Comparison of ENCODE assay signal across 16 cellular contexts in the genomic region with DNA sequence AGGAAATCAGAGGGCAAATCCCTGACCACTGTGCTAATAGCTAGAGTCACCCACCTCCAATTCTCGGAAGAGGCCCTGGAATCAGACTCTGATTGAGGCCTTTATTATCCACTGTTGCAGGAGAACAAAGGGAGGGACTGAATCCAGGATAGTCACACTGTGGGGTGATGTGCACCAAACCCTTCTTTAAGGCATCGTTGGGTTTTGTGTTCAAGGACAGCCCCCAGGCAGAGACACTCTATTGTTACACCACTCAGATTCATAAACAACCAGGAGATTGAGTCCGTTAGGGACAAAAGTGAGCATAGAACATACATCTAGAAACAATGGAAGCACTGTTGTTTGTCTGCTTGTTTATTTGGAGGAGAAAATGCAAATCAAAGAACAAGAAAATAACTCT.
DNase-seq lines count a peak whose midpoint lies in the region; ATAC-seq and TF ChIP-seq lines count a peak whose summit lies in the region.
"Had no signal": no experiment of that assay in that cellular context is flagged by ENCODE, and none has a peak within 500 bp of the region (broad histone marks: within the 10 kb centered on the region; RNA-seq: fewer than 3 reads in every experiment).

No MANE protein-coding gene starts in this region.

- no peak for ATAC-seq in HG02970 (IDR thresholded peaks at IDR 0.05; ENCODE audit: low FRiP score, unreplicated experiment)
- ATAC-seq in GM21360 (IDR thresholded peaks at IDR 0.05; ENCODE audit: unreplicated experiment): no peak
- no peak for ATAC-seq in HG02981 (IDR thresholded peaks at IDR 0.05; ENCODE audit: unreplicated experiment)

- intact Hi-C loops in head of caudate nucleus (cut with DNase I): loop anchor here (10.0 kb wide), 1 partner anchor 54 kb away; no protein-coding TSS in a partner anchor

- no peaks in the 10 kb centered on the region for H3K36me3 Mint-ChIP-seq in neural progenitor cell
- no peaks in the 10 kb centered on the region for H3K36me3 Mint-ChIP-seq in activated CD4-positive, alpha-beta T cell treated with anti-CD3 and anti-CD28 coated beads, Interleukin-2, amount 10 ng/mL, durations not matched to agents 7 days and 5 days (ENCODE audit: low read depth)

- H3K9me3 ChIP-seq in neural progenitor cell (ENCODE audit: low read depth): no peaks in the 10 kb centered on the region
- H3K9me3 ChIP-seq: Peyer's patch, SJSA1 had no signal

- no peaks in the 10 kb centered on the region for H3K27me3 ChIP-seq in neural progenitor cell
- H3K27me3 ChIP-seq: Peyer's patch, SJSA1 had no signal

- no peaks in the 10 kb centered on the region for H4K20me1 ChIP-seq in neural progenitor cell (ENCODE audit: low read depth)

- DNase-seq in anterior cingulate cortex (lab: John Stamatoyannopoulos, UW) (peak in 31 of 58 donors; percentile 2 to 85 (median 40)), head of caudate nucleus (peak in 38 of 42 donors; percentile 13 to 88 (median 63)), neural progenitor cell (ENCODE audit: low spot score) (no peak)
- DNase-seq in activated CD4-positive, alpha-beta T cell treated with anti-CD3 and anti-CD28 coated beads, Interleukin-2, amount 10 ng/mL, durations not matched to agents 7 days and 5 days: no peak
- DNase-seq: ACHN, DND-41, HCEC 1CT, MM.1S, NCI-H1092 treated with DMSO at 0.1 percent for 48 hours, NCI-H2081, Peyer's patch had no signal

- peaks cover 7% of the 10 kb centered on the region for H3K4me1 ChIP-seq in neural progenitor cell
- H3K4me1 ChIP-seq: Peyer's patch, SJSA1 had no signal

- no peaks in the 10 kb centered on the region for H3K79me2 ChIP-seq in neural progenitor cell (ENCODE audit: low read depth)

- H3K4me1 Mint-ChIP-seq in neural progenitor cell: peaks cover 6% of the 10 kb centered on the region
- no peaks in the 10 kb centered on the region for H3K4me1 Mint-ChIP-seq in activated CD4-positive, alpha-beta T cell treated with anti-CD3 and anti-CD28 coated beads, Interleukin-2, amount 10 ng/mL, durations not matched to agents 7 days and 5 days

- no peak overlapping the region for H3K4me2 ChIP-seq in neural progenitor cell

- no peak for TF ChIP-seq CTCF in neural progenitor cell (IDR thresholded peaks at IDR 0.05)

- H2AFZ ChIP-seq in neural progenitor cell (replicated peaks): peak overlapping the region; percentile 7

- H3K27me3 Mint-ChIP-seq in neural progenitor cell (ENCODE audit: insufficient read depth, low read depth): peaks cover 8% of the 10 kb centered on the region
- no peaks in the 10 kb centered on the region for H3K27me3 Mint-ChIP-seq in activated CD4-positive, alpha-beta T cell treated with anti-CD3 and anti-CD28 coated beads, Interleukin-2, amount 10 ng/mL, durations not matched to agents 7 days and 5 days

- no peaks in the 10 kb centered on the region for H3F3A ChIP-seq in neural progenitor cell (ENCODE audit: low read depth)

- H3K9ac ChIP-seq in neural progenitor cell: no peak overlapping the region

- H3K36me3 ChIP-seq in neural progenitor cell: no peaks in the 10 kb centered on the region
- H3K36me3 ChIP-seq: Peyer's patch, SJSA1 had no signal

- H3K27ac Mint-ChIP-seq in neural progenitor cell: no peak overlapping the region
- no peak overlapping the region for H3K27ac Mint-ChIP-seq in activated CD4-positive, alpha-beta T cell treated with anti-CD3 and anti-CD28 coated beads, Interleukin-2, amount 10 ng/mL, durations not matched to agents 7 days and 5 days

- CTCF ChIA-PET in activated CD4-positive, alpha-beta T cell treated with anti-CD3 and anti-CD28 coated beads, Interleukin-2, amount 10 ng/mL, durations not matched to agents 7 days and 5 days (lab: Charles Lee): no interaction called here

- no peak overlapping the region for H3K4me3 Mint-ChIP-seq in neural progenitor cell
- H3K4me3 Mint-ChIP-seq in activated CD4-positive, alpha-beta T cell treated with anti-CD3 and anti-CD28 coated beads, Interleukin-2, amount 10 ng/mL, durations not matched to agents 7 days and 5 days: no peak overlapping the region

- H3K9me3 Mint-ChIP-seq in neural progenitor cell: peaks cover 3% of the 10 kb centered on the region
- H3K9me3 Mint-ChIP-seq in activated CD4-positive, alpha-beta T cell treated with anti-CD3 and anti-CD28 coated beads, Interleukin-2, amount 10 ng/mL, durations not matched to agents 7 days and 5 days: no peaks in the 10 kb centered on the region

- H3K4me3 ChIP-seq in neural progenitor cell: no peak overlapping the region
- H3K4me3 ChIP-seq: Peyer's patch, SJSA1 had no signal

- H3K27ac ChIP-seq in neural progenitor cell (no peak overlapping the region), temporal lobe (ENCODE audit: low read depth, low read length) (peak overlapping the region; percentile 96)
- H3K27ac ChIP-seq: Peyer's patch, SJSA1 had no signal

- POLR2A ChIA-PET in activated CD4-positive, alpha-beta T cell treated with anti-CD3 and anti-CD28 coated beads, Interleukin-2, amount 10 ng/mL, durations not matched to agents 7 days and 5 days (lab: Charles Lee): no interaction called here

Comparison
In these comparisons a context has a peak if more than half of its experiments do, and no peak if none do; other contexts are left out.
1. DNase-seq: peak in anterior cingulate cortex (31 of 58) and head of caudate nucleus (38 of 42); none in neural progenitor cell (single experiment) and activated CD4-positive, alpha-beta T cell treated with anti-CD3 and anti-CD28 coated beads, Interleukin-2, amount 10 ng/mL, durations not matched to agents 7 days and 5 days (single experiment).